ENCODE assay signal across 23 cellular contexts in the genomic region with DNA sequence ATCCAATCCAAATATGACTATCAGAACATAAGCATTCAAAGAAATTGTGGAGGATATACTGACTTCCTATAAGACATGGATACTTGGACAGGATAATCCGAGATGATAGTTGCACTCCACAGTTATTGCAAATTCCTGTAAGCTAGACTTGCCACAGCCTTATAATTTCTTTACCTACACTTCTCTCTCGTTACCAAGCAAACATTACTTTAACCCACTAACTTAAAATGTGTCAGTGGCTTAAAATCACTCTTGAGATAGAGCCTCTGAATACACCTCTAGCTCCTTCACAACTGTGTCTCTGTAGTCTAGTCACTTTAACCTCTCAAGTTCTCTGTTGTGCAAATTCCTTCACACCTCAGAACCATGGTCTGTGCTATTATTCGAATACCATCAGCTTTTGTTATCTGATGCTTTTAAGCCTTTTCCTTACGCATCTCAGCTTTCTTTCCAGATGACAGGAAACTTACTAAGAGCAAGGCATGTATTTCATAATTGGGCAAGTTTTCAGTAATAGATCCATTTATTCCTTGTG.
DNase-seq lines count a peak whose midpoint lies in the region; ATAC-seq, FAIRE-seq and TF ChIP-seq lines count a peak whose summit lies in the region.
"Had no signal": no experiment of that assay in that cellular context is flagged by ENCODE, and none has a peak within 500 bp of the region (broad histone marks: within the 10 kb centered on the region; RNA-seq: fewer than 3 reads in every experiment).

No MANE protein-coding gene starts in this region.

- H3K36me3 ChIP-seq in neural progenitor cell = no peaks in the 10 kb centered on the region
- H3K36me3 ChIP-seq: BLaER1 had no signal

- H3F3A ChIP-seq in neural progenitor cell (ENCODE audit: low read depth) = no peaks in the 10 kb centered on the region

- no peak overlapping the region for H3K4me2 ChIP-seq in neural progenitor cell
- H3K4me2 ChIP-seq: BLaER1 had no signal

- H4K20me1 ChIP-seq in neural progenitor cell (ENCODE audit: low read depth) = no peaks in the 10 kb centered on the region
- H4K20me1 ChIP-seq: BLaER1 had no signal

- no peaks in the 10 kb centered on the region for H3K36me3 Mint-ChIP-seq in activated CD4-positive, alpha-beta T cell treated with anti-CD3 and anti-CD28 coated beads, Interleukin-2, amount 10 ng/mL, durations not matched to agents 24 days and 14 days (ENCODE audit: low read depth)
- H3K36me3 Mint-ChIP-seq in activated CD4-positive, alpha-beta T cell treated with anti-CD3 and anti-CD28 coated beads, Interleukin-2, amount 10 ng/mL, durations not matched to agents 7 days and 5 days (ENCODE audit: low read depth) = no peaks in the 10 kb centered on the region
- H3K36me3 Mint-ChIP-seq in neural progenitor cell = no peaks in the 10 kb centered on the region
- no peaks in the 10 kb centered on the region for H3K36me3 Mint-ChIP-seq in activated CD8-positive, alpha-beta memory T cell treated with anti-CD3 and anti-CD28 coated beads, Interleukin-2, amount 10 ng/mL, durations not matched to agents 7 days and 5 days
- H3K36me3 Mint-ChIP-seq: CD4-positive, CD25-positive, alpha-beta regulatory T cell; CD8-positive, alpha-beta T cell had no signal

- H3K79me2 ChIP-seq in neural progenitor cell (ENCODE audit: low read depth) = no peaks in the 10 kb centered on the region

- no peak overlapping the region for H3K4me3 Mint-ChIP-seq in activated CD4-positive, alpha-beta T cell treated with anti-CD3 and anti-CD28 coated beads, Interleukin-2, amount 10 ng/mL, durations not matched to agents 24 days and 14 days
- no peak overlapping the region for H3K4me3 Mint-ChIP-seq in activated CD4-positive, alpha-beta T cell treated with anti-CD3 and anti-CD28 coated beads, Interleukin-2, amount 10 ng/mL, durations not matched to agents 7 days and 5 days
- H3K4me3 Mint-ChIP-seq in neural progenitor cell = no peak overlapping the region
- no peak overlapping the region for H3K4me3 Mint-ChIP-seq in activated CD8-positive, alpha-beta memory T cell treated with anti-CD3 and anti-CD28 coated beads, Interleukin-2, amount 10 ng/mL, durations not matched to agents 7 days and 5 days
- H3K4me3 Mint-ChIP-seq: B cell; CD4-positive, CD25-positive, alpha-beta regulatory T cell; CD8-positive, alpha-beta T cell had no signal

- H3K4me3 ChIP-seq in neural progenitor cell = no peak overlapping the region
- H3K4me3 ChIP-seq: BLaER1, GM12878 had no signal

- H3K27ac ChIP-seq in neural progenitor cell = no peak overlapping the region
- H3K27ac ChIP-seq: 22Rv1, BLaER1, C4-2B had no signal

- no peak overlapping the region for H3K9ac ChIP-seq in neural progenitor cell
- H3K9ac ChIP-seq: BLaER1 had no signal

- H3K9me3 Mint-ChIP-seq in activated CD4-positive, alpha-beta T cell treated with anti-CD3 and anti-CD28 coated beads, Interleukin-2, amount 10 ng/mL, durations not matched to agents 24 days and 14 days = no peaks in the 10 kb centered on the region
- no peaks in the 10 kb centered on the region for H3K9me3 Mint-ChIP-seq in activated CD4-positive, alpha-beta T cell treated with anti-CD3 and anti-CD28 coated beads, Interleukin-2, amount 10 ng/mL, durations not matched to agents 7 days and 5 days
- H3K9me3 Mint-ChIP-seq in neural progenitor cell = no peaks in the 10 kb centered on the region
- no peaks in the 10 kb centered on the region for H3K9me3 Mint-ChIP-seq in activated CD8-positive, alpha-beta memory T cell treated with anti-CD3 and anti-CD28 coated beads, Interleukin-2, amount 10 ng/mL, durations not matched to agents 7 days and 5 days (ENCODE audit: low read depth)

- no peak for ATAC-seq in activated CD8-positive, alpha-beta memory T cell treated with anti-CD3 and anti-CD28 coated beads, Interleukin-2, amount 10 ng/mL, durations not matched to agents 7 days and 5 days
- ATAC-seq: CD8-positive, alpha-beta T cell; GM12878 had no signal

- no peak for TF ChIP-seq CTCF in neural progenitor cell (IDR thresholded peaks at IDR 0.05)

- H3K9me3 ChIP-seq in neural progenitor cell (ENCODE audit: low read depth) = no peaks in the 10 kb centered on the region
- H3K9me3 ChIP-seq: BLaER1, Caco-2 had no signal

- H3K4me1 ChIP-seq in neural progenitor cell = no peaks in the 10 kb centered on the region
- H3K4me1 ChIP-seq: BLaER1, Caco-2 had no signal

- CTCF ChIA-PET in activated CD4-positive, alpha-beta T cell treated with anti-CD3 and anti-CD28 coated beads, Interleukin-2, amount 10 ng/mL, durations not matched to agents 7 days and 5 days (lab: Charles Lee) = no interaction called here
- CTCF ChIA-PET in activated CD8-positive, alpha-beta memory T cell treated with anti-CD3 and anti-CD28 coated beads, Interleukin-2, amount 10 ng/mL, durations not matched to agents 7 days and 5 days (lab: Charles Lee) = no interaction called here

- no peaks in the 10 kb centered on the region for H3K27me3 Mint-ChIP-seq in activated CD4-positive, alpha-beta T cell treated with anti-CD3 and anti-CD28 coated beads, Interleukin-2, amount 10 ng/mL, durations not matched to agents 24 days and 14 days
- H3K27me3 Mint-ChIP-seq in activated CD4-positive, alpha-beta T cell treated with anti-CD3 and anti-CD28 coated beads, Interleukin-2, amount 10 ng/mL, durations not matched to agents 7 days and 5 days = no peaks in the 10 kb centered on the region
- no peaks in the 10 kb centered on the region for H3K27me3 Mint-ChIP-seq in neural progenitor cell (ENCODE audit: insufficient read depth, low read depth)
- H3K27me3 Mint-ChIP-seq in activated CD8-positive, alpha-beta memory T cell treated with anti-CD3 and anti-CD28 coated beads, Interleukin-2, amount 10 ng/mL, durations not matched to agents 7 days and 5 days = no peaks in the 10 kb centered on the region
- H3K27me3 Mint-ChIP-seq: B cell; CD4-positive, CD25-positive, alpha-beta regulatory T cell had no signal

- intact Hi-C loops in activated CD4-positive, alpha-beta T cell treated with anti-CD3 and anti-CD28 coated beads, Interleukin-2, amount 10 ng/mL, durations not matched to agents 24 days and 14 days (cut with micrococcal nuclease) = no loop called here

- POLR2A ChIA-PET in activated CD4-positive, alpha-beta T cell treated with anti-CD3 and anti-CD28 coated beads, Interleukin-2, amount 10 ng/mL, durations not matched to agents 7 days and 5 days (lab: Charles Lee) = no interaction called here

- no peaks in the 10 kb centered on the region for H3K4me1 Mint-ChIP-seq in activated CD4-positive, alpha-beta T cell treated with anti-CD3 and anti-CD28 coated beads, Interleukin-2, amount 10 ng/mL, durations not matched to agents 24 days and 14 days
- no peaks in the 10 kb centered on the region for H3K4me1 Mint-ChIP-seq in activated CD4-positive, alpha-beta T cell treated with anti-CD3 and anti-CD28 coated beads, Interleukin-2, amount 10 ng/mL, durations not matched to agents 7 days and 5 days
- H3K4me1 Mint-ChIP-seq in neural progenitor cell = no peaks in the 10 kb centered on the region
- no peaks in the 10 kb centered on the region for H3K4me1 Mint-ChIP-seq in activated CD8-positive, alpha-beta memory T cell treated with anti-CD3 and anti-CD28 coated beads, Interleukin-2, amount 10 ng/mL, durations not matched to agents 7 days and 5 days
- H3K4me1 Mint-ChIP-seq: B cell; CD4-positive, CD25-positive, alpha-beta regulatory T cell had no signal

- H2AFZ ChIP-seq in neural progenitor cell (replicated peaks) = no peak overlapping the region

- no peaks in the 10 kb centered on the region for H3K27me3 ChIP-seq in neural progenitor cell
- H3K27me3 ChIP-seq: BLaER1 had no signal

- no peak for FAIRE-seq in urothelium cell line (lab: Jason Lieb, UNC)
- FAIRE-seq: A204.1, GM12878 had no signal

- H3K27ac Mint-ChIP-seq in activated CD4-positive, alpha-beta T cell treated with anti-CD3 and anti-CD28 coated beads, Interleukin-2, amount 10 ng/mL, durations not matched to agents 24 days and 14 days = no peak overlapping the region
- no peak overlapping the region for H3K27ac Mint-ChIP-seq in activated CD4-positive, alpha-beta T cell treated with anti-CD3 and anti-CD28 coated beads, Interleukin-2, amount 10 ng/mL, durations not matched to agents 7 days and 5 days
- H3K27ac Mint-ChIP-seq in neural progenitor cell = peak overlapping the region; percentile 12
- no peak overlapping the region for H3K27ac Mint-ChIP-seq in activated CD8-positive, alpha-beta memory T cell treated with anti-CD3 and anti-CD28 coated beads, Interleukin-2, amount 10 ng/mL, durations not matched to agents 7 days and 5 days
- H3K27ac Mint-ChIP-seq: B cell; CD8-positive, alpha-beta T cell had no signal

- DNase-seq in activated CD4-positive, alpha-beta T cell treated with anti-CD3 and anti-CD28 coated beads, Interleukin-2, amount 10 ng/mL, durations not matched to agents 24 days and 14 days = peak; percentile 17
- no peak for DNase-seq in activated CD4-positive, alpha-beta T cell treated with anti-CD3 and anti-CD28 coated beads, Interleukin-2, amount 10 ng/mL, durations not matched to agents 7 days and 5 days
- peak; percentile 9 for DNase-seq in amniotic epithelial cell (ENCODE audit: low read depth)
- peak; percentile 4 for DNase-seq in iPS-NIHi11 (ENCODE audit: low spot score)
- peak; percentile 9 for DNase-seq in neural progenitor cell (ENCODE audit: low spot score)
- DNase-seq in urothelium cell line (ENCODE audit: low spot score) = no peak
- DNase-seq in activated CD8-positive, alpha-beta memory T cell treated with anti-CD3 and anti-CD28 coated beads, Interleukin-2, amount 10 ng/mL, durations not matched to agents 7 days and 5 days = no peak
- no peak for DNase-seq in HUDEP-2 (lab: John Stamatoyannopoulos, UW; ENCODE audit: unreplicated experiment in 76 of 76)
- DNase-seq: Caco-2; CD4-positive, CD25-positive, alpha-beta regulatory T cell; CD8-positive, alpha-beta T cell; DMS79; EL; GDM1; GOT3; H7; HCEC 1CT had no signal

Comparison
In these comparisons a context has a peak if more than half of its experiments do, and no peak if none do; other contexts are left out.
1. DNase-seq: peak in activated CD4-positive, alpha-beta T cell treated with anti-CD3 and anti-CD28 coated beads, Interleukin-2, amount 10 ng/mL, durations not matched to agents 24 days and 14 days (single experiment), amniotic epithelial cell (single experiment), iPS-NIHi11 (single experiment) and neural progenitor cell (single experiment); none in activated CD4-positive, alpha-beta T cell treated with anti-CD3 and anti-CD28 coated beads, Interleukin-2, amount 10 ng/mL, durations not matched to agents 7 days and 5 days (single experiment), urothelium cell line (single experiment), activated CD8-positive, alpha-beta memory T cell treated with anti-CD3 and anti-CD28 coated beads, Interleukin-2, amount 10 ng/mL, durations not matched to agents 7 days and 5 days (single experiment) and HUDEP-2 (0 of 76).